1 cellular context compared by ENCODE assay signal in genomic region chr6:105753184-105754097, GRCh38.
TF ChIP-seq lines count a peak whose summit lies in the region.

No MANE protein-coding gene starts in this region.

TF ChIP-seq in SK-N-SH treated with all-trans-retinoic acid at 6 μM for 48 hours, 23 proteins besides CTCF, POLR2A, EP300 and RAD21 (continued from another document):
- TF ChIP-seq, protein P1, sequence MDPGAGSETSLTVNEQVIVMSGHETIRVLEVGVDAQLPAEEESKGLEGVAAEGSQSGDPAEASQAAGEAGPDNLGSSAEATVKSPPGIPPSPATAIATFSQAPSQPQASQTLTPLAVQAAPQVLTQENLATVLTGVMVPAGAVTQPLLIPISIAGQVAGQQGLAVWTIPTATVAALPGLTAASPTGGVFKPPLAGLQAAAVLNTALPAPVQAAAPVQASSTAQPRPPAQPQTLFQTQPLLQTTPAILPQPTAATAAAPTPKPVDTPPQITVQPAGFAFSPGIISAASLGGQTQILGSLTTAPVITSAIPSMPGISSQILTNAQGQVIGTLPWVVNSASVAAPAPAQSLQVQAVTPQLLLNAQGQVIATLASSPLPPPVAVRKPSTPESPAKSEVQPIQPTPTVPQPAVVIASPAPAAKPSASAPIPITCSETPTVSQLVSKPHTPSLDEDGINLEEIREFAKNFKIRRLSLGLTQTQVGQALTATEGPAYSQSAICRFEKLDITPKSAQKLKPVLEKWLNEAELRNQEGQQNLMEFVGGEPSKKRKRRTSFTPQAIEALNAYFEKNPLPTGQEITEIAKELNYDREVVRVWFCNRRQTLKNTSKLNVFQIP (CRISPR knock-in tag; IDR thresholded peaks at IDR 0.05; ENCODE audit: borderline replicate concordance, low read depth): no peak
- no peak for TF ChIP-seq ZNF565 (CRISPR knock-in tag; conservative IDR thresholded peaks at IDR 0.05; ENCODE audit: low read depth)
- TF ChIP-seq GLIS3 (CRISPR knock-in tag; IDR thresholded peaks at IDR 0.05): no peak
